In genomic region chr22:49958462-49958921, GRCh38 we compare ENCODE assay signal across 12 cellular contexts. TPM values are rescaled to one million over a fixed set of nuclear protein-coding genes. Genes with fewer than 3 reads are reported as not detected.
DNase-seq lines count a peak whose midpoint lies in the region; ATAC-seq, FAIRE-seq and TF ChIP-seq lines count a peak whose summit lies in the region.
"Had no signal": no experiment of that assay in that cellular context is flagged by ENCODE, and none has a peak within 500 bp of the region (broad histone marks: within the 10 kb centered on the region; RNA-seq: fewer than 3 reads in every experiment).

No MANE protein-coding gene starts in this region.

- no peaks in the 10 kb centered on the region for H3K27me3 Mint-ChIP-seq in naive thymus-derived CD4-positive, alpha-beta T cell

- CTCF ChIA-PET in K562 (lab: Yijun Ruan, JAX; ENCODE audit: low intra/inter-chr PET ratio) (no interaction called here), A673 (lab: Charles Lee) (no interaction called here)
- CTCF ChIA-PET in naive thymus-derived CD4-positive, alpha-beta T cell (lab: Charles Lee) = interaction anchor here (1.4 kb wide), 1 partner anchor 169 kb away, joined by 3 read pairs; no protein-coding TSS in a partner anchor

- H2AFZ ChIP-seq in K562 (ENCODE audit: low read depth, low read length) = no peak overlapping the region

- intact Hi-C loops in Right ventricle myocardium superior (cut with DNase I) (no loop called here), cardiac septum (cut with DNase I) (no loop called here), K562 (cut with micrococcal nuclease) (no loop called here), A673 (cut with micrococcal nuclease; ENCODE audit: unreplicated experiment) (no loop called here)
- intact Hi-C loops in naive thymus-derived CD4-positive, alpha-beta T cell (cut with micrococcal nuclease) = no loop called here

- H3K4me3 Mint-ChIP-seq in naive thymus-derived CD4-positive, alpha-beta T cell = peak overlapping the region in 8 of 10 donors; percentile 27 to 86 (median 74)

- peaks cover under 1 to 18% (median 6%) of the 10 kb centered on the region in 7 donors for H3K4me1 Mint-ChIP-seq in naive thymus-derived CD4-positive, alpha-beta T cell

- H3K36me3 ChIP-seq in K562 (ENCODE audit: control insufficient read depth, insufficient read depth, low read length) = peaks cover 18% of the 10 kb centered on the region; the same call in 1 of the 3 replicates
- H3K36me3 ChIP-seq in naive thymus-derived CD4-positive, alpha-beta T cell (ENCODE audit: control insufficient read depth in 2 of 3, insufficient read depth in 3 of 3, low read length in 3 of 3) = peaks cover 0 to 16% (median 4%) of the 10 kb centered on the region in 3 experiments
- peaks cover 18% of the 10 kb centered on the region for H3K36me3 ChIP-seq in A673 (ENCODE audit: insufficient read depth, low read length, poor library complexity, severe bottlenecking)

- no peak for FAIRE-seq in K562 (lab: Jason Lieb, UNC)

- WGBS in K562 (ENCODE audit: insufficient coverage, low coverage, missing lambda C conversion rate) = 71% methylated on average over 9 of the region's 10 CpGs

- TF ChIP-seq CTCF in K562 (IDR thresholded peaks at IDR 0.05 in 2 of 3, conservative IDR thresholded peaks at IDR 0.05 in 1 of 3; ENCODE audit: insufficient read depth in 2 of 3, low read depth in 1 of 3, low read length in 3 of 3) (no peak), A673 (conservative IDR thresholded peaks at IDR 0.05; ENCODE audit: low read depth, low read length) (no peak)

- H3K9me3 ChIP-seq in K562 (replicated peaks; ENCODE audit: control insufficient read depth, insufficient read depth, low read depth, low read length) = no peaks in the 10 kb centered on the region
- H3K9me3 ChIP-seq in naive thymus-derived CD4-positive, alpha-beta T cell (ENCODE audit: control insufficient read depth in 2 of 3, low read length in 3 of 3) = no peaks in the 10 kb centered on the region
- no peaks in the 10 kb centered on the region for H3K9me3 ChIP-seq in A673 (ENCODE audit: low read depth, low read length, poor library complexity, severe bottlenecking)

- peak overlapping the region in 7 of 9 donors; percentile 50 to 91 (median 75) for H3K27ac Mint-ChIP-seq in naive thymus-derived CD4-positive, alpha-beta T cell

- H3K27me3 ChIP-seq in K562 (ENCODE audit: control insufficient read depth in 2 of 2, insufficient read depth in 2 of 2, low read length in 2 of 2) (no peaks in the 10 kb centered on the region), A673 (replicated peaks; ENCODE audit: insufficient read depth, low read depth, low read length, poor library complexity) (no peaks in the 10 kb centered on the region)
- no peaks in the 10 kb centered on the region for H3K27me3 ChIP-seq in naive thymus-derived CD4-positive, alpha-beta T cell (ENCODE audit: control insufficient read depth in 2 of 2, insufficient read depth in 2 of 2, low read length in 2 of 2)

- H3K4me1 ChIP-seq in K562 (replicated peaks in 1 of 2; ENCODE audit: control insufficient read depth in 2 of 2, insufficient read depth in 2 of 2, low read length in 2 of 2) (peaks cover 19 to 84% of the 10 kb centered on the region in 2 experiments), A673 (ENCODE audit: insufficient read depth, low read length, poor library complexity, severe bottlenecking) (peaks cover 18% of the 10 kb centered on the region)
- H3K4me1 ChIP-seq in naive thymus-derived CD4-positive, alpha-beta T cell (ENCODE audit: control insufficient read depth in 2 of 2, insufficient read depth in 2 of 2, low read length in 2 of 2) = peaks cover 12 to 17% of the 10 kb centered on the region in 2 donors

- in situ Hi-C loops in K562 (cut with MboI) = no loop called here

- no peak for TF ChIP-seq POLR2A in K562 (conservative IDR thresholded peaks at IDR 0.05)

- no peak overlapping the region for H3K4me3 ChIP-seq in K562
- H3K4me3 ChIP-seq in naive thymus-derived CD4-positive, alpha-beta T cell (ENCODE audit: low read length) = no peak overlapping the region
- H3K4me3 ChIP-seq in A673 (ENCODE audit: low read depth, low read length, poor library complexity, severe bottlenecking) = no peak overlapping the region
- H3K4me3 ChIP-seq: smooth muscle cell had no signal

- DNase-seq in Right ventricle myocardium superior (peak; percentile 27), cardiac septum (ENCODE audit: low spot score) (no peak), K562 (ENCODE audit: extremely low read depth in 1 of 4, low spot score in 3 of 4) (no peak), DMS 273 treated with DMSO at 0.1 percent for 48 hours (lab: John Stamatoyannopoulos, UW) (no peak), NCI-H774 (lab: John Stamatoyannopoulos, UW) (no peak), A673 (ENCODE audit: low spot score) (no peak), NCI-H2196 (lab: John Stamatoyannopoulos, UW; ENCODE audit: unreplicated experiment) (no peak)
- DNase-seq in naive thymus-derived CD4-positive, alpha-beta T cell = no peak
- DNase-seq: NCI-H1048, NCI-H524, RPMI8226 had no signal

- BruUV-seq in K562 (replicated peaks; lab: Mats Ljungman, UMichigan) (no TSS peak), A673 (replicated peaks; lab: Mats Ljungman, UMichigan) (no TSS peak)

- H3K27ac ChIP-seq in K562 (ENCODE audit: extremely low read depth, low read depth, low read length) (peak overlapping the region; percentile 94; the same call in 1 of the 3 replicates), A673 (ENCODE audit: low read depth, low read length, poor library complexity, severe bottlenecking) (no peak overlapping the region)
- no peak overlapping the region for H3K27ac ChIP-seq in naive thymus-derived CD4-positive, alpha-beta T cell (ENCODE audit: low read depth, low read length)

- TF ChIP-seq RAD21 in K562 (CRISPR knock-in tag; conservative IDR thresholded peaks at IDR 0.05 in 1 of 2, IDR thresholded peaks at IDR 0.05 in 1 of 2) = no peak

- peak overlapping the region; percentile 88 to 95; a peak in 3 of 4 replicates for H3K9ac ChIP-seq in K562 (ENCODE audit: insufficient read depth in 1 of 2, low read depth in 2 of 2, low read length in 2 of 2)

- H3K79me2 ChIP-seq in K562 (ENCODE audit: control insufficient read depth, insufficient read depth, low read length) = peaks cover 35% of the 10 kb centered on the region

- peaks cover 0 to 3% (median 0%) of the 10 kb centered on the region in 11 donors for H3K9me3 Mint-ChIP-seq in naive thymus-derived CD4-positive, alpha-beta T cell

- TF ChIP-seq EP300 in K562 (IDR thresholded peaks at IDR 0.05; ENCODE audit: low read length) = no peak

- peaks cover 0 to 7% (median 0%) of the 10 kb centered on the region in 5 donors for H3K36me3 Mint-ChIP-seq in naive thymus-derived CD4-positive, alpha-beta T cell

- no peak for ATAC-seq in Right ventricle myocardium superior (ENCODE audit: poor library complexity)
- ATAC-seq in K562 = no peak
- ATAC-seq in naive thymus-derived CD4-positive, alpha-beta T cell = no peak

- no peaks in the 10 kb centered on the region for H3K9me1 ChIP-seq in K562 (ENCODE audit: control insufficient read depth, insufficient read depth, low read length)

- H3K4me2 ChIP-seq in K562 (ENCODE audit: insufficient read depth, low read length) = no peak overlapping the region
- H3K4me2 ChIP-seq: smooth muscle cell had no signal

- peaks cover 15% of the 10 kb centered on the region for H4K20me1 ChIP-seq in K562 (replicated peaks; ENCODE audit: control insufficient read depth, insufficient read depth, low read length)

- POLR2A ChIA-PET in K562 (lab: Yijun Ruan, JAX) = interaction anchor here (0.6 to 1.1 kb wide), 2 partner anchors 13 to 15 kb away, joined by 5 read pairs; no protein-coding TSS in a partner anchor
- POLR2A ChIA-PET in naive thymus-derived CD4-positive, alpha-beta T cell (lab: Charles Lee) = interaction anchor here (2.5 kb wide), 1 partner anchor 10 kb away, joined by 14 read pairs; no protein-coding TSS in a partner anchor
- POLR2A ChIA-PET in A673 (lab: Charles Lee; ENCODE audit: low non-redundant PET) = no interaction called here

RNA-seq across cellular contexts. Expression of gene PIM3, which starts 2.1 kb away (rescaled TPM):
- 61.5 TPM for total RNA-seq in Right ventricle myocardium superior
- total RNA-seq in cardiac septum = 31.3 TPM
- total RNA-seq in K562 (2011; cell fraction: chromatin; rRNA removed; ENCODE audit: low replicate concordance) = 8.4 and 19.1 TPM in 2 replicates
- 31.2 and 35.0 TPM in 2 replicates for total RNA-seq in K562 (2011; cell fraction: nucleolus; rRNA removed)
- 9.8 and 13.2 TPM in 2 replicates for total RNA-seq in K562 (2011; cell fraction: nucleoplasm; rRNA removed)
- 37.0 and 41.1 TPM in 2 replicates for total RNA-seq in K562 (2014; rRNA removed)
- total RNA-seq in K562 (2014; rRNA removed; fragmentation: Illumina TruSeq; extraction: Trizol) = 4.2 and 4.3 TPM in 2 replicates
- 11.9 and 13.8 TPM in 2 replicates for total RNA-seq in K562 (2015; rRNA removed; fragmentation: Illumina TruSeq; extraction: Trizol)
- total RNA-seq in K562 (2021) = 40.5 and 41.3 TPM in 2 replicates
- 5.3 and 8.0 TPM in 2 replicates for polyA plus RNA-seq in K562 (2011; rRNA removed)
- 13.4 and 28.9 TPM in 2 replicates for polyA plus RNA-seq in K562 (2011; cell fraction: cytosol; rRNA removed)
- polyA plus RNA-seq in K562 (2011; cell fraction: nucleus; rRNA removed) = 36.6 and 49.9 TPM in 2 replicates
- 18.0 and 35.9 TPM in 2 replicates for polyA plus RNA-seq in K562 (2012)
- 4.4 and 11.4 TPM in 2 replicates for polyA plus RNA-seq in K562 (2014; fragmentation: Illumina TruSeq; extraction: Trizol)
- under 1 TPM; 0.24 to 0.57 TPM for polyA plus RNA-seq in K562 (2014; fragmentation: Nextera tagmentation; extraction: Ambion mirVana)
- 34.1 and 35.4 TPM in 2 replicates for polyA plus RNA-seq in K562 (2014; rRNA removed)
- 0.99 and 1.4 TPM in 2 replicates for polyA minus RNA-seq in K562 (2011; rRNA and poly(A)+ RNA removed)
- 7.1 and 7.7 TPM in 2 replicates for polyA minus RNA-seq in K562 (2011; cell fraction: cytosol; rRNA and poly(A)+ RNA removed)
- polyA minus RNA-seq in K562 (2011; cell fraction: nucleus; rRNA and poly(A)+ RNA removed) = 10.2 and 10.6 TPM in 2 replicates
- total RNA-seq in naive thymus-derived CD4-positive, alpha-beta T cell = 100 to 1,000 TPM in 2 of 5 experiments, 10 to 100 TPM in 3; 44.4 to 164 (median 78.3) TPM
- 10 to 100 TPM; 21.3 to 38.8 TPM for polyA plus RNA-seq in naive thymus-derived CD4-positive, alpha-beta T cell
- total RNA-seq in A673 (2021) = 70.9 and 71.3 TPM in 2 replicates

RNA-seq across cellular contexts. Expression of gene CRELD2, which starts 40.1 kb away (rescaled TPM):
- total RNA-seq in Right ventricle myocardium superior = 22.1 TPM
- total RNA-seq in cardiac septum = 32.9 TPM
- total RNA-seq in K562 (2011; cell fraction: chromatin; rRNA removed; ENCODE audit: low replicate concordance) = 25.0 and 46.1 TPM in 2 replicates
- total RNA-seq in K562 (2011; cell fraction: nucleolus; rRNA removed) = 45.8 and 49.4 TPM in 2 replicates
- 32.0 and 37.3 TPM in 2 replicates for total RNA-seq in K562 (2011; cell fraction: nucleoplasm; rRNA removed)
- 25.3 and 33.2 TPM in 2 replicates for total RNA-seq in K562 (2014; rRNA removed)
- total RNA-seq in K562 (2014; rRNA removed; fragmentation: Illumina TruSeq; extraction: Trizol) = 4.9 and 6.3 TPM in 2 replicates
- 10.1 and 10.7 TPM in 2 replicates for total RNA-seq in K562 (2015; rRNA removed; fragmentation: Illumina TruSeq; extraction: Trizol)
- 19.5 and 19.8 TPM in 2 replicates for total RNA-seq in K562 (2021)
- polyA plus RNA-seq in K562 (2011; rRNA removed) = 8.8 and 12.4 TPM in 2 replicates
- polyA plus RNA-seq in K562 (2011; cell fraction: cytosol; rRNA removed) = 12.4 and 16.3 TPM in 2 replicates
- 34.7 and 37.7 TPM in 2 replicates for polyA plus RNA-seq in K562 (2011; cell fraction: nucleus; rRNA removed)
- 18.1 and 28.6 TPM in 2 replicates for polyA plus RNA-seq in K562 (2012)
- polyA plus RNA-seq in K562 (2014; fragmentation: Illumina TruSeq; extraction: Trizol) = 6.3 and 9.3 TPM in 2 replicates
- polyA plus RNA-seq in K562 (2014; fragmentation: Nextera tagmentation; extraction: Ambion mirVana) = 1 to 10 TPM in 1 of 2 experiments, under 1 TPM in 1; 0.96 to 1.5 TPM
- polyA plus RNA-seq in K562 (2014; rRNA removed) = 19.9 and 22.4 TPM in 2 replicates
- polyA minus RNA-seq in K562 (2011; rRNA and poly(A)+ RNA removed) = 2.1 and 2.4 TPM in 2 replicates
- 5.1 and 6.0 TPM in 2 replicates for polyA minus RNA-seq in K562 (2011; cell fraction: cytosol; rRNA and poly(A)+ RNA removed)
- polyA minus RNA-seq in K562 (2011; cell fraction: nucleus; rRNA and poly(A)+ RNA removed) = 5.1 and 5.8 TPM in 2 replicates
- 10 to 100 TPM; 19.7 to 80.9 (median 28.5) TPM for total RNA-seq in naive thymus-derived CD4-positive, alpha-beta T cell
- polyA plus RNA-seq in naive thymus-derived CD4-positive, alpha-beta T cell = 10 to 100 TPM; 37.3 to 39.1 TPM
- total RNA-seq in A673 (2021) = 54.1 and 54.7 TPM in 2 replicates

RNA-seq across cellular contexts. Expression of gene ALG12, which starts 40.3 kb away (rescaled TPM):
- 13.8 TPM for total RNA-seq in Right ventricle myocardium superior
- total RNA-seq in cardiac septum = 14.3 TPM
- total RNA-seq in K562 (2011; cell fraction: chromatin; rRNA removed; ENCODE audit: low replicate concordance) = 6.2 and 18.5 TPM in 2 replicates
- total RNA-seq in K562 (2011; cell fraction: nucleolus; rRNA removed) = 20.3 and 21.8 TPM in 2 replicates
- total RNA-seq in K562 (2011; cell fraction: nucleoplasm; rRNA removed) = 13.6 and 15.7 TPM in 2 replicates
- total RNA-seq in K562 (2014; rRNA removed) = 3.4 and 5.8 TPM in 2 replicates
- 0.83 and 2.0 TPM in 2 replicates for total RNA-seq in K562 (2014; rRNA removed; fragmentation: Illumina TruSeq; extraction: Trizol)
- 3.7 and 3.8 TPM in 2 replicates for total RNA-seq in K562 (2015; rRNA removed; fragmentation: Illumina TruSeq; extraction: Trizol)
- total RNA-seq in K562 (2021) = 8.5 and 11.0 TPM in 2 replicates
- 2.6 and 3.9 TPM in 2 replicates for polyA plus RNA-seq in K562 (2011; rRNA removed)
- 2.9 and 4.5 TPM in 2 replicates for polyA plus RNA-seq in K562 (2011; cell fraction: cytosol; rRNA removed)
- 14.0 and 20.4 TPM in 2 replicates for polyA plus RNA-seq in K562 (2011; cell fraction: nucleus; rRNA removed)
- polyA plus RNA-seq in K562 (2012) = 8.3 and 9.5 TPM in 2 replicates
- polyA plus RNA-seq in K562 (2014; fragmentation: Illumina TruSeq; extraction: Trizol) = 4.0 and 7.3 TPM in 2 replicates
- under 1 TPM; 0.20 to 0.62 TPM for polyA plus RNA-seq in K562 (2014; fragmentation: Nextera tagmentation; extraction: Ambion mirVana)
- polyA plus RNA-seq in K562 (2014; rRNA removed) = 4.9 and 5.8 TPM in 2 replicates
- 2.2 and 3.7 TPM in 2 replicates for polyA minus RNA-seq in K562 (2011; rRNA and poly(A)+ RNA removed)
- 3.6 and 3.7 TPM in 2 replicates for polyA minus RNA-seq in K562 (2011; cell fraction: cytosol; rRNA and poly(A)+ RNA removed)
- polyA minus RNA-seq in K562 (2011; cell fraction: nucleus; rRNA and poly(A)+ RNA removed) = 1.4 and 2.8 TPM in 2 replicates
- 10 to 100 TPM; 16.2 to 22.4 (median 19.5) TPM for total RNA-seq in naive thymus-derived CD4-positive, alpha-beta T cell
- polyA plus RNA-seq in naive thymus-derived CD4-positive, alpha-beta T cell = 10 to 100 TPM; 10.4 to 21.2 TPM
- total RNA-seq in A673 (2021) = 18.6 and 19.8 TPM in 2 replicates

RNA-seq across cellular contexts. Expression of gene IL17REL, which starts 54.1 kb away (rescaled TPM):
- total RNA-seq in Right ventricle myocardium superior = not detected
- not detected for total RNA-seq in cardiac septum
- 0.30 and 1.3 TPM in 2 replicates for total RNA-seq in K562 (2011; cell fraction: chromatin; rRNA removed; ENCODE audit: low replicate concordance)
- total RNA-seq in K562 (2011; cell fraction: nucleolus; rRNA removed) = 0.53 and 0.83 TPM in 2 replicates
- total RNA-seq in K562 (2011; cell fraction: nucleoplasm; rRNA removed) = 0.66 and 0.76 TPM in 2 replicates
- 0.05 and 0.29 TPM in 2 replicates for total RNA-seq in K562 (2014; rRNA removed)
- not detected in 2 replicates for total RNA-seq in K562 (2014; rRNA removed; fragmentation: Illumina TruSeq; extraction: Trizol)
- 0.11 and 0.15 TPM in 2 replicates for total RNA-seq in K562 (2015; rRNA removed; fragmentation: Illumina TruSeq; extraction: Trizol)
- total RNA-seq in K562 (2021) = 0.22 and 0.42 TPM in 2 replicates
- 0.05 and 0.06 TPM in 2 replicates for polyA plus RNA-seq in K562 (2011; rRNA removed)
- polyA plus RNA-seq in K562 (2011; cell fraction: cytosol; rRNA removed) = 0.03 and 0.16 TPM in 2 replicates
- 0.25 and 0.57 TPM in 2 replicates for polyA plus RNA-seq in K562 (2011; cell fraction: nucleus; rRNA removed)
- polyA plus RNA-seq in K562 (2012) = 0.17 and 0.18 TPM in 2 replicates
- 0.08 TPM in 1 of 2 replicates, not detected in the other for polyA plus RNA-seq in K562 (2014; fragmentation: Illumina TruSeq; extraction: Trizol)
- polyA plus RNA-seq in K562 (2014; fragmentation: Nextera tagmentation; extraction: Ambion mirVana) = not detected
- 0.08 and 0.11 TPM in 2 replicates for polyA plus RNA-seq in K562 (2014; rRNA removed)
- not detected in 2 replicates for polyA minus RNA-seq in K562 (2011; rRNA and poly(A)+ RNA removed)
- not detected in 2 replicates for polyA minus RNA-seq in K562 (2011; cell fraction: cytosol; rRNA and poly(A)+ RNA removed)
- 0.54 and 0.56 TPM in 2 replicates for polyA minus RNA-seq in K562 (2011; cell fraction: nucleus; rRNA and poly(A)+ RNA removed)
- total RNA-seq in naive thymus-derived CD4-positive, alpha-beta T cell = not detected
- polyA plus RNA-seq in naive thymus-derived CD4-positive, alpha-beta T cell = not detected
- not detected in 2 replicates for total RNA-seq in A673 (2021)
- polyA plus RNA-seq: smooth muscle cell had no signal
